ENCODE assay signal across 1 cellular context in the genomic region with DNA sequence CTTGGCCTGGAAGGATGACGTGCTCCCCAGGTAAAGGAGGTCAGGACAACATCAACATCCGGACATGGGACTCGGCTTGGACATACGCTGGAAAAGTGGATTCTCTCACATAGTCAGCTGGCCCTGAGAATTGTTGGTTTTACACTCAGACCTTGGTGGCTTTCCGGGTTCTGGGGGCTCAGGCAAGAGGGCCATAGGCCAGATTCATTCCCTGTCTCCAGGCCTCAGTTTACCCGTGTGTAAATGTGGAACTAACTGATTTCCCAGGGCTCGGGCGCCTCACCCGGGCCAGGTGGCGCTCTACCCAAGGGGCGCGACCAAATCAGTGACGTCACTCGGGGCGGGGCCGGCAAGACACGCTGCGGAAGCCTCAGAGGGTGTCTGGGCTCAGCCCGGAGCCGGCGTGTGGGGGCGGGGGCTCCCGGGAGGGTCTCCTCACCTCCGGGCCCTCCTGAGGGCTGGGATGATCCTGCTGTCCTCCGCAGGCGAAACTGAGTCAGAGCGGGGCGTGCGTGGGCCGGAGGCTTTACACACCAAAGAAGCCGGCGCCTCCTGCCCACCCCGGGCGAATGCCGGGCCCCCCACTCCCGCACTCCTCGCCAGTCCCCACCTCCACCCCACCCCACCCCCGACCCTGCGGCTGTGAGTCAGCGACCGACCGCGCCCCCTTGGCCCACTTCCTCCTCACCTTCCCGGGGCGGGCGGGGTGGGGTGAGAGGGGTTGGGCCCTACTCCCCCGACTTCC.
A peak's percentile ranks its signal among the peaks of the same experiment; 100 is the strongest.
TF ChIP-seq lines count a peak whose summit lies in the region.

No MANE protein-coding gene starts in this region.

TF ChIP-seq in H1, 55 proteins besides CTCF, POLR2A, EP300 and RAD21:
- TF ChIP-seq MAFK (IDR thresholded peaks at IDR 0.05; ENCODE audit: low read depth, low read length) (no peak), SP1 (IDR thresholded peaks at IDR 0.05; ENCODE audit: low read depth, low read length) (peak; percentile 58; the same call in 1 of the 2 replicates), CHD1 (IDR thresholded peaks at IDR 0.05; ENCODE audit: low read depth, low read length) (no peak), KDM5A (IDR thresholded peaks at IDR 0.05; ENCODE audit: low read length) (no peak), ATF2 (IDR thresholded peaks at IDR 0.05; ENCODE audit: low read length) (peak; percentile 91), SRF (IDR thresholded peaks at IDR 0.05; ENCODE audit: low read depth, low read length) (no peak), SP4 (IDR thresholded peaks at IDR 0.05; ENCODE audit: low read length) (no peak; the same call in none of the 2 replicates), POU5F1 (IDR thresholded peaks at IDR 0.05; ENCODE audit: low read depth, low read length) (no peak), GABPA (IDR thresholded peaks at IDR 0.05; ENCODE audit: borderline replicate concordance, insufficient read depth, low read length) (no peak), YY1 (IDR thresholded peaks at IDR 0.05; ENCODE audit: low read depth, low read length) (no peak), TBP (IDR thresholded peaks at IDR 0.05; ENCODE audit: low read depth, low read length) (peak; percentile 60; the same call in 1 of the 2 replicates), EZH2 (IDR thresholded peaks at IDR 0.05; ENCODE audit: low read depth, low read length, severe bottlenecking) (no peak), KDM1A (IDR thresholded peaks at IDR 0.05; ENCODE audit: borderline replicate concordance, low read length) (no peak), RBBP5 (IDR thresholded peaks at IDR 0.05; ENCODE audit: borderline replicate concordance, low read depth, low read length) (no peak; the same call in 1 of the 2 replicates), ZNF274 (IDR thresholded peaks at IDR 0.05; ENCODE audit: borderline replicate concordance, extremely low read depth, low read length) (no peak), CBX5 (IDR thresholded peaks at IDR 0.05; ENCODE audit: low read depth, low read length) (no peak), TAF7 (optimal IDR thresholded peaks at IDR 0.05; ENCODE audit: borderline replicate concordance, low read depth, low read length) (no peak), E2F6 (IDR thresholded peaks at IDR 0.05) (no peak), CBX8 (IDR thresholded peaks at IDR 0.05; ENCODE audit: borderline replicate concordance, low read depth, low read length) (no peak), SP2 (IDR thresholded peaks at IDR 0.05; ENCODE audit: low read length) (no peak), NRF1 (IDR thresholded peaks at IDR 0.05; ENCODE audit: low read depth, low read length) (no peak), RXRA (IDR thresholded peaks at IDR 0.05; ENCODE audit: insufficient read depth, low read depth, low read length) (no peak), RFX5 (IDR thresholded peaks at IDR 0.05; ENCODE audit: borderline replicate concordance, low read depth, low read length) (no peak), TAF1 (IDR thresholded peaks at IDR 0.05; ENCODE audit: low read depth, low read length) (peak; percentile 59; the same call in 1 of the 2 replicates), FOSL1 (IDR thresholded peaks at IDR 0.05; ENCODE audit: insufficient read depth, low read depth, low read length) (no peak), PHF8 (conservative IDR thresholded peaks at IDR 0.05; ENCODE audit: low read depth, low read length) (peak; percentile 76), HDAC6 (IDR thresholded peaks at IDR 0.05; ENCODE audit: low read depth, low read length) (no peak), TEAD4 (IDR thresholded peaks at IDR 0.05; ENCODE audit: low read depth, low read length) (no peak), BRCA1 (IDR thresholded peaks at IDR 0.05; ENCODE audit: low read depth, low read length) (no peak), SIX5 (IDR thresholded peaks at IDR 0.05; ENCODE audit: low read depth, low read length) (no peak), POLR2AphosphoS5 (IDR thresholded peaks at IDR 0.05; ENCODE audit: low read depth, low read length) (no peak), CHD2 (IDR thresholded peaks at IDR 0.05; ENCODE audit: low read length) (no peak), CEBPB (IDR thresholded peaks at IDR 0.05; ENCODE audit: low read depth, low read length) (no peak), CTBP2 (IDR thresholded peaks at IDR 0.05; ENCODE audit: borderline replicate concordance, insufficient read depth, insufficient read length, low read length) (peak; percentile 9), GTF2F1 (IDR thresholded peaks at IDR 0.05; ENCODE audit: borderline replicate concordance, low read depth, low read length) (no peak), EGR1 (IDR thresholded peaks at IDR 0.05; ENCODE audit: borderline replicate concordance, low read depth, low read length) (peak; percentile 78; the same call in 1 of the 2 replicates), BCL11A (IDR thresholded peaks at IDR 0.05; ENCODE audit: low read depth in 2 of 2, low read length in 2 of 2) (no peak), CHD7 (IDR thresholded peaks at IDR 0.05; ENCODE audit: insufficient replicate concordance, low read length) (no peak), KDM4A (IDR thresholded peaks at IDR 0.05; ENCODE audit: low read depth, low read length, severe bottlenecking) (peak; percentile 39), SIN3A (conservative IDR thresholded peaks at IDR 0.05 in 1 of 2, IDR thresholded peaks at IDR 0.05 in 1 of 2; ENCODE audit: low read depth in 1 of 2, low read length in 2 of 2) (peak; percentile 66 to 83; a peak in 3 of 4 replicates), JUND (IDR thresholded peaks at IDR 0.05; ENCODE audit: low read length) (peak; percentile 90), ATF3 (IDR thresholded peaks at IDR 0.05; ENCODE audit: insufficient read depth, low read depth, low read length) (no peak), NANOG (IDR thresholded peaks at IDR 0.05; ENCODE audit: insufficient read depth, low read depth, low read length, poor library complexity, severe bottlenecking) (no peak), RNF2 (IDR thresholded peaks at IDR 0.05; ENCODE audit: borderline replicate concordance, low read depth, low read length, missing control alignments, poor library complexity, severe bottlenecking) (no peak), BACH1 (IDR thresholded peaks at IDR 0.05; ENCODE audit: low read length) (no peak), HDAC2 (IDR thresholded peaks at IDR 0.05; ENCODE audit: borderline replicate concordance in 1 of 2, low read depth in 2 of 2, low read length in 2 of 2) (no peak), JUN (IDR thresholded peaks at IDR 0.05; ENCODE audit: low read depth, low read length) (peak; percentile 48; the same call in 1 of the 2 replicates), TCF12 (IDR thresholded peaks at IDR 0.05; ENCODE audit: low read depth, low read length) (0 out of 2 replicates have a peak, but pooled peaks have one; percentile 56), SUZ12 (IDR thresholded peaks at IDR 0.05; ENCODE audit: low read length) (no peak), SAP30 (IDR thresholded peaks at IDR 0.05; ENCODE audit: insufficient read depth, insufficient replicate concordance, low read length) (no peak), SIRT6 (IDR thresholded peaks at IDR 0.05; ENCODE audit: low read length) (no peak), ASH2L (IDR thresholded peaks at IDR 0.05; ENCODE audit: low read length) (no peak), CREB1 (IDR thresholded peaks at IDR 0.05) (peak; percentile 90)
- TF ChIP-seq, protein P1, sequence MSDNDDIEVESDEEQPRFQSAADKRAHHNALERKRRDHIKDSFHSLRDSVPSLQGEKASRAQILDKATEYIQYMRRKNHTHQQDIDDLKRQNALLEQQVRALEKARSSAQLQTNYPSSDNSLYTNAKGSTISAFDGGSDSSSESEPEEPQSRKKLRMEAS (IDR thresholded peaks at IDR 0.05): peak; percentile 50
- TF ChIP-seq, protein P2, sequence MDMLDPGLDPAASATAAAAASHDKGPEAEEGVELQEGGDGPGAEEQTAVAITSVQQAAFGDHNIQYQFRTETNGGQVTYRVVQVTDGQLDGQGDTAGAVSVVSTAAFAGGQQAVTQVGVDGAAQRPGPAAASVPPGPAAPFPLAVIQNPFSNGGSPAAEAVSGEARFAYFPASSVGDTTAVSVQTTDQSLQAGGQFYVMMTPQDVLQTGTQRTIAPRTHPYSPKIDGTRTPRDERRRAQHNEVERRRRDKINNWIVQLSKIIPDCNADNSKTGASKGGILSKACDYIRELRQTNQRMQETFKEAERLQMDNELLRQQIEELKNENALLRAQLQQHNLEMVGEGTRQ (IDR thresholded peaks at IDR 0.05; ENCODE audit: low read length): no peak
